23 cellular contexts compared by ENCODE assay signal in the genomic region with DNA sequence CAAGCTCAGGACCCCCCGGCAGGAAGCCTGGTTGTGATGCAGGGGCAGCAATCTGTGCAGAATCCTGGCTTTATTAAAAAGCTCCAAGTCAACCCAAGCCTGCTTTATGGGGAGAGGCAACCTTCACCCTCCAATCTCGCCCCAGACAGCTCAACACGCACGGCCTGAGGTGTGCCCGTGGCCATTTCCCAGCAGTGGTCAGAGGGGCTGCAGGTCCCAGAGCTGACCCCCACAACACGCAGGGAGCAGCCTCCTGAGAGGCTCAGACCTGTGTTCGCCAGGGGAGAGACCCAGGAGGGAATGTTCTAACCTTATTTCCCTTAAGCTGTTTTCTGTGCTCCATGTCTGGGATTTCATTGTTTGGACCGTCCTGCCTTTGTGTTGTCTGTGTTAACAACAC.
A peak's percentile ranks its signal among the peaks of the same experiment; 100 is the strongest.
DNase-seq lines count a peak whose midpoint lies in the region; ATAC-seq and TF ChIP-seq lines count a peak whose summit lies in the region.
"Had no signal": no experiment of that assay in that cellular context is flagged by ENCODE, and none has a peak within 500 bp of the region (broad histone marks: within the 10 kb centered on the region; RNA-seq: fewer than 3 reads in every experiment).

No MANE protein-coding gene starts in this region.

- TF ChIP-seq POLR2A in gastrocnemius medialis (IDR thresholded peaks at IDR 0.05) (no peak), uterus (IDR thresholded peaks at IDR 0.05) (no peak)

- H3K23ac ChIP-seq in mesenchymal stem cell (ENCODE audit: low read length in 2 of 2): no peak overlapping the region

- TF ChIP-seq CTCF in RWPE1 (conservative IDR thresholded peaks at IDR 0.05; ENCODE audit: low read depth) (no peak), gastrocnemius medialis (IDR thresholded peaks at IDR 0.05 in 4 of 5, conservative IDR thresholded peaks at IDR 0.05 in 1 of 5) (no peak), uterus (IDR thresholded peaks at IDR 0.05) (no peak)

- DNase-seq in RWPE1 (ENCODE audit: low spot score) (no peak), mesenchymal stem cell (no peak), gastrocnemius medialis (no peak), uterus (no peak), NCI-H345 (lab: John Stamatoyannopoulos, UW) (no peak)
- DNase-seq: CD4-positive, CD25-positive, alpha-beta regulatory T cell; COR-L47; DMS 273 treated with DMSO at 0.1 percent for 48 hours; DND-41; GM23248; Karpas-422; NCI-H1694; NCI-H2081; NCI-H2171 treated with DMSO at 0.1 percent for 48 hours; NCI-H446; NCI-H526; Peyer's patch; SJCRH30 had no signal

- no peak overlapping the region for H3K9ac ChIP-seq in mesenchymal stem cell (ENCODE audit: low read length)
- H3K9ac ChIP-seq: GM23248 had no signal

- no peak overlapping the region for H2AFZ ChIP-seq in mesenchymal stem cell (ENCODE audit: low read depth, low read length)
- H2AFZ ChIP-seq: GM23248 had no signal

- WGBS in mesenchymal stem cell: 91% methylated on average over 8 of the region's 8 CpGs

- H3K4me1 ChIP-seq in mesenchymal stem cell (ENCODE audit: control insufficient read depth, insufficient read depth, low read depth, low read length) (peaks cover 31% of the 10 kb centered on the region), gastrocnemius medialis (peaks cover 63 to 93% of the 10 kb centered on the region in 2 donors), uterus (peaks cover 24 to 35% of the 10 kb centered on the region in 2 donors)

- H2BK12ac ChIP-seq in mesenchymal stem cell (ENCODE audit: low read length in 2 of 2): no peak overlapping the region

- H3K14ac ChIP-seq in mesenchymal stem cell (ENCODE audit: low read length in 2 of 2): no peak overlapping the region

- peak overlapping the region; percentile 55 for H4K91ac ChIP-seq in mesenchymal stem cell (ENCODE audit: low read length)

- no peak overlapping the region for H3K18ac ChIP-seq in mesenchymal stem cell (ENCODE audit: low read depth in 1 of 2, low read length in 2 of 2)

- in situ Hi-C loops in gastrocnemius medialis (cut with MboI; ENCODE audit: low sequenced_read_pairs in 4 of 4): loop anchor here in 3 of 4 donors (10.0 to 25.0 kb wide), 3 partner anchors 57 to 285 kb away; no protein-coding TSS in a partner anchor

- peak overlapping the region; percentile 28 for H2BK15ac ChIP-seq in mesenchymal stem cell (ENCODE audit: low read depth, poor library complexity, severe bottlenecking)

- no peak overlapping the region for H3K4me3 ChIP-seq in mesenchymal stem cell (ENCODE audit: insufficient read depth in 1 of 2, low read depth in 1 of 2, low read length in 2 of 2)
- H3K4me3 ChIP-seq in gastrocnemius medialis: no peak overlapping the region
- no peak overlapping the region for H3K4me3 ChIP-seq in uterus
- H3K4me3 ChIP-seq: A549, GM12878, GM23248, HAP-1, Peyer's patch, SJCRH30 had no signal

- H3K27ac ChIP-seq in RWPE1 (peak overlapping the region; percentile 22; the same call in 1 of the 2 replicates), mesenchymal stem cell (ENCODE audit: low read length, poor library complexity, severe bottlenecking) (no peak overlapping the region), gastrocnemius medialis (peak overlapping the region in 3 of 4 donors; percentile 11 to 43 (median 34)), uterus (peak overlapping the region; percentile 11 to 35)
- H3K27ac ChIP-seq: A549, GM23248, Peyer's patch, SJCRH30 had no signal

- no peak for ATAC-seq in gastrocnemius medialis
- no peak for ATAC-seq in HG03039 (IDR thresholded peaks at IDR 0.05; ENCODE audit: unreplicated experiment)
- no peak for ATAC-seq in esophagus mucosa
- ATAC-seq: A549, GM12878 had no signal

- no peak overlapping the region for H2BK120ac ChIP-seq in mesenchymal stem cell (ENCODE audit: low read depth, low read length)

- H3K27me3 ChIP-seq in mesenchymal stem cell (ENCODE audit: control insufficient read depth in 1 of 2, insufficient read depth in 1 of 2, low read length in 2 of 2) (no peaks in the 10 kb centered on the region), gastrocnemius medialis (no peaks in the 10 kb centered on the region), uterus (no peaks in the 10 kb centered on the region)
- H3K27me3 ChIP-seq: Peyer's patch, SJCRH30 had no signal

- CTCF ChIA-PET in RWPE1 (lab: Yijun Ruan, JAX): interaction anchor here (0.5 kb wide), 1 partner anchor 22 kb away, joined by 5 read pairs; no protein-coding TSS in a partner anchor

- H2AK5ac ChIP-seq in mesenchymal stem cell (ENCODE audit: low read length, severe bottlenecking): peak overlapping the region; percentile 5

- POLR2A ChIA-PET in RWPE1 (lab: Yijun Ruan, JAX; ENCODE audit: low non-redundant PET): no interaction called here

- no peak overlapping the region for H2BK5ac ChIP-seq in mesenchymal stem cell (ENCODE audit: low read depth, low read length, poor library complexity, severe bottlenecking)

- H4K8ac ChIP-seq in mesenchymal stem cell (ENCODE audit: low read length): no peak overlapping the region

- H3K36me3 ChIP-seq in mesenchymal stem cell (ENCODE audit: control insufficient read depth in 1 of 2, insufficient read depth in 2 of 2, low read depth in 1 of 2, low read length in 2 of 2): peaks cover 13 to 43% of the 10 kb centered on the region in 2 experiments
- no peaks in the 10 kb centered on the region for H3K36me3 ChIP-seq in gastrocnemius medialis
- H3K36me3 ChIP-seq in uterus: no peaks in the 10 kb centered on the region
- H3K36me3 ChIP-seq: Peyer's patch had no signal

- H3K4ac ChIP-seq in mesenchymal stem cell (ENCODE audit: low read depth in 1 of 2, low read length in 2 of 2): no peak overlapping the region

- intact Hi-C loops in gastrocnemius medialis (cut with DNase I; ENCODE audit: low total_unique reads): no loop called here
- intact Hi-C loops in uterus (cut with DNase I; ENCODE audit: low total_unique reads): loop anchor here (10.0 kb wide), 1 partner anchor 103 kb away; no protein-coding TSS in a partner anchor

- H3K9me3 ChIP-seq in mesenchymal stem cell (ENCODE audit: control insufficient read depth, low read length) (no peaks in the 10 kb centered on the region), gastrocnemius medialis (no peaks in the 10 kb centered on the region), uterus (no peaks in the 10 kb centered on the region)
- H3K9me3 ChIP-seq: A549, HAP-1, Peyer's patch, SJCRH30 had no signal

- no peak overlapping the region for H3K4me2 ChIP-seq in mesenchymal stem cell (ENCODE audit: low read length, poor library complexity, severe bottlenecking)
- H3K4me2 ChIP-seq: A549 had no signal

- peaks cover 49% of the 10 kb centered on the region for H3K79me1 ChIP-seq in mesenchymal stem cell (replicated peaks; ENCODE audit: low read length, poor library complexity, severe bottlenecking)
